8 cellular contexts compared by ENCODE assay signal in the genomic region with DNA sequence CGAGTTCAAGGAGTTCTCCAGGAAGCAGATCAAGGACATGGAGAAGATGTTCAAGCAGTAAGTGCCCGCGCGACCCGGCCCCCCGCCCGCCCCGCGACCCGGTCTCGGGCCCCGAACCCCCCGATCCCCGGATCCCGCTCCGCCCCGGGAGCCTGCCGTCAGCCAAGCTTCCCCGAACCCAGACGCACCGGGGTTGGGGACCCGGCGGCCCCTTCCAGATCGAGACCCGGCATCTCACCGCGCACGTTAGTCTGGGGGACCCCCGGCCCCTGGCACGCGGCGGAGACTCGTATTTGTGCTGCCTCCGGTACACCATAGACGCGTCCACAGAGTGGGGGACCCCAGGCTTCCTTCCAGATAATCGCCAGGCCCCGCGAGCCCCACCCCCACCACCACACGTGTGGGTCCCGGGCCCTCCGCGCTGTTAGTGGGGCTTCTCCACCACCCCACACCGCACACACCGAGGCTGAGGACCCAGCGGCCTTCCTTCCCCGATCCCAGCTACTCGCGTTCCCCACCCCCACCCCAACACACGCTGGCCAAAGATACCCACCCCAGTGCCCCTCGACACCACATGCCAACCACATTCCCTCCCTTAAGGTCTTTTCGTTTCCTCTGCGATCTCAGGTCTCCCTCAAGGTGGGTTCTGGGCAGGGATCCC. TPM values are rescaled to one million over a fixed set of nuclear protein-coding genes. Genes with fewer than 3 reads are reported as not detected.
DNase-seq lines count a peak whose midpoint lies in the region; ATAC-seq and TF ChIP-seq lines count a peak whose summit lies in the region.

No MANE protein-coding gene starts in this region.

- H3K4me1 Mint-ChIP-seq in stimulated activated naive CD8-positive, alpha-beta T cell treated with anti-CD3 and anti-CD28 coated beads, Interleukin-15, Interleukin-2, amounts not matched to agents 100 ng/mL and 50 ng/mL, for 24 hours (ENCODE audit: low read depth), result peaks cover 47% of the 10 kb centered on the region

- intact Hi-C loops in heart left ventricle (cut with DNase I), result loop anchor here in 7 of 10 donors (5.0 to 10.0 kb wide), 4 partner anchors 68 to 276 kb away; no protein-coding TSS in a partner anchor
- intact Hi-C loops in left ventricle myocardium superior (cut with micrococcal nuclease), result no loop called here

- H3K27ac Mint-ChIP-seq in stimulated activated naive CD8-positive, alpha-beta T cell treated with anti-CD3 and anti-CD28 coated beads, Interleukin-15, Interleukin-2, amounts not matched to agents 100 ng/mL and 50 ng/mL, for 24 hours, result peak overlapping the region; percentile 87

- peaks cover 13% of the 10 kb centered on the region for H3K36me3 Mint-ChIP-seq in stimulated activated naive CD8-positive, alpha-beta T cell treated with anti-CD3 and anti-CD28 coated beads, Interleukin-15, Interleukin-2, amounts not matched to agents 100 ng/mL and 50 ng/mL, for 24 hours (ENCODE audit: low read depth)

- peak overlapping the region; percentile 66 to 98 (median 89) for H3K4me3 ChIP-seq in heart left ventricle
- H3K4me3 ChIP-seq in iPS-15b (ENCODE audit: low read depth, low read length), result peak overlapping the region; percentile 58

- peaks cover 0 to 18% (median 0%) of the 10 kb centered on the region in 9 donors for H3K36me3 ChIP-seq in heart left ventricle
- no peaks in the 10 kb centered on the region for H3K36me3 ChIP-seq in iPS-15b (ENCODE audit: control insufficient read depth, insufficient read depth, low read length)

- ATAC-seq in heart left ventricle, result no peak
- ATAC-seq in left ventricle myocardium superior, result no peak

- H3K4me3 Mint-ChIP-seq in stimulated activated naive CD8-positive, alpha-beta T cell treated with anti-CD3 and anti-CD28 coated beads, Interleukin-15, Interleukin-2, amounts not matched to agents 100 ng/mL and 50 ng/mL, for 24 hours, result peak overlapping the region; percentile 95

- WGBS in heart left ventricle, 4 donors, result 3 to 8% (median 4%) methylated on average over 18 to 53 of the region's 53 CpGs

- TF ChIP-seq POLR2A in heart left ventricle (IDR thresholded peaks at IDR 0.05), result no peak

- H3K9me3 ChIP-seq in heart left ventricle, result no peaks in the 10 kb centered on the region
- H3K9me3 ChIP-seq in iPS-15b (ENCODE audit: control insufficient read depth, insufficient read depth, low read length), result no peaks in the 10 kb centered on the region

- H3K27me3 Mint-ChIP-seq in stimulated activated naive CD8-positive, alpha-beta T cell treated with anti-CD3 and anti-CD28 coated beads, Interleukin-15, Interleukin-2, amounts not matched to agents 100 ng/mL and 50 ng/mL, for 24 hours, result peaks cover 3% of the 10 kb centered on the region

- no peak overlapping the region for H3K9ac ChIP-seq in iPS-15b (ENCODE audit: low read depth, low read length)

- peak overlapping the region in 11 of 12 donors; percentile 49 to 90 (median 74) for H3K27ac ChIP-seq in heart left ventricle

- no peak for DNase-seq in heart left ventricle
- no peak for DNase-seq in left ventricle myocardium superior
- peak; percentile 35 for DNase-seq in activated CD8-positive, alpha-beta memory T cell treated with anti-CD3 and anti-CD28 coated beads, Interleukin-2, amount 50 U/mL, for 4 hours
- no peak for DNase-seq in DMS79 treated with DMSO at 0.1 percent for 48 hours (lab: John Stamatoyannopoulos, UW)
- DNase-seq in dermis blood vessel endothelial cell, result no peak
- DNase-seq in NCI-H774 (lab: John Stamatoyannopoulos, UW), result no peak

- H3K9me3 Mint-ChIP-seq in stimulated activated naive CD8-positive, alpha-beta T cell treated with anti-CD3 and anti-CD28 coated beads, Interleukin-15, Interleukin-2, amounts not matched to agents 100 ng/mL and 50 ng/mL, for 24 hours, result no peaks in the 10 kb centered on the region

- H3K4me1 ChIP-seq in heart left ventricle (peaks cover 0 to 69% (median 36%) of the 10 kb centered on the region in 12 donors), iPS-15b (ENCODE audit: control insufficient read depth, insufficient read depth, low read length) (peaks cover 3% of the 10 kb centered on the region)

- H3K27me3 ChIP-seq in heart left ventricle (no peaks in the 10 kb centered on the region), iPS-15b (ENCODE audit: control insufficient read depth, insufficient read depth, low read length) (peaks cover 17% of the 10 kb centered on the region)

- TF ChIP-seq CTCF in heart left ventricle (IDR thresholded peaks at IDR 0.05), result no peak

RNA-seq across cellular contexts. Expression of a gene that starts 0.7 kb away (rescaled TPM):
- total RNA-seq in heart left ventricle, result 10 to 100 TPM; 11.2 to 52.2 (median 15.8) TPM
- 10 to 100 TPM; 13.9 to 20.3 TPM for polyA plus RNA-seq in heart left ventricle
- 12.6 TPM for total RNA-seq in left ventricle myocardium superior
- 54.1 and 66.8 TPM in 2 replicates for total RNA-seq in dermis blood vessel endothelial cell

RNA-seq across cellular contexts. Expression of a gene that starts 27.9 kb away (rescaled TPM):
- total RNA-seq in heart left ventricle (1 to 10 TPM in 3 of 9 donors, under 1 TPM in 1, not detected in 5; 0.96 to 1.8 (median 1.5) TPM), left ventricle myocardium superior (not detected), dermis blood vessel endothelial cell (not detected in 2 replicates)
- polyA plus RNA-seq in heart left ventricle, result not detected

RNA-seq across cellular contexts. Expression of a gene that starts 46.2 kb away (rescaled TPM):
- 1 to 10 TPM in 1 of 9 donors, under 1 TPM in 4, not detected in 4; 0.76 to 1.0 (median 0.84) TPM for total RNA-seq in heart left ventricle
- not detected for polyA plus RNA-seq in heart left ventricle
- total RNA-seq in left ventricle myocardium superior, result not detected
- not detected in 2 replicates for total RNA-seq in dermis blood vessel endothelial cell
